ENCODE assay signal across 8 cellular contexts in genomic region chr1:153728305-153729066, GRCh38. TPM values are rescaled to one million over a fixed set of nuclear protein-coding genes. Genes with fewer than 3 reads are reported as not detected.
DNase-seq lines count a peak whose midpoint lies in the region; ATAC-seq and TF ChIP-seq lines count a peak whose summit lies in the region.

No MANE protein-coding gene starts in this region.

- peak overlapping the region; percentile 96 to 100 for H3K9ac ChIP-seq in colonic mucosa (ENCODE audit: low read depth in 2 of 2, low read length in 2 of 2)

- DNase-seq in EL (peak; percentile 52), MG63 (peak; percentile 57), WERI-Rb-1 (peak; percentile 81), colonic mucosa (peak; percentile 41), right lobe of liver (peak; percentile 41 to 62 (median 50))
- peak in 2 of 3 donors; percentile 5 to 28 for DNase-seq in stimulated activated CD4-positive, alpha-beta T cell treated with anti-CD3 and anti-CD28 coated beads, TNF-alpha, amount 100 ng/mL, for 1 hour (ENCODE audit: low read depth in 3 of 3, low spot score in 1 of 3)

- peaks cover 19% of the 10 kb centered on the region for H3K36me3 ChIP-seq in MG63
- peaks cover 14% of the 10 kb centered on the region for H3K36me3 ChIP-seq in WERI-Rb-1
- H3K36me3 ChIP-seq in colonic mucosa: no peaks in the 10 kb centered on the region
- H3K36me3 ChIP-seq in right lobe of liver: no peaks in the 10 kb centered on the region

- intact Hi-C loops in colonic mucosa (cut with DNase I): no loop called here
- intact Hi-C loops in right lobe of liver (cut with DNase I): no loop called here

- H3K4me3 ChIP-seq in MG63: peak overlapping the region; percentile 98
- peak overlapping the region; percentile 92 for H3K4me3 ChIP-seq in WERI-Rb-1 (ENCODE audit: low read depth, low read length)
- peak overlapping the region; percentile 81 for H3K4me3 ChIP-seq in colonic mucosa
- H3K4me3 ChIP-seq in right lobe of liver: peak overlapping the region; percentile 75 to 87 (median 80)

- H3K4me1 ChIP-seq in colonic mucosa: peaks cover 3% of the 10 kb centered on the region
- peaks cover 0 to 17% (median 2%) of the 10 kb centered on the region in 4 donors for H3K4me1 ChIP-seq in right lobe of liver

- no peaks in the 10 kb centered on the region for H3K9me3 ChIP-seq in MG63
- H3K9me3 ChIP-seq in WERI-Rb-1 (ENCODE audit: severe bottlenecking): no peaks in the 10 kb centered on the region
- no peaks in the 10 kb centered on the region for H3K9me3 ChIP-seq in colonic mucosa
- H3K9me3 ChIP-seq in right lobe of liver: no peaks in the 10 kb centered on the region

- H3K27me3 ChIP-seq in MG63 (no peaks in the 10 kb centered on the region), WERI-Rb-1 (ENCODE audit: insufficient read depth, low read depth, severe bottlenecking) (no peaks in the 10 kb centered on the region), colonic mucosa (no peaks in the 10 kb centered on the region), right lobe of liver (no peaks in the 10 kb centered on the region)

- ATAC-seq in right lobe of liver (peak in 3 of 4 donors; percentile 6 to 22 (median 20)), HG03196 (IDR thresholded peaks at IDR 0.05; ENCODE audit: unreplicated experiment) (no peak), HG03039 (IDR thresholded peaks at IDR 0.05; ENCODE audit: unreplicated experiment) (no peak)

- H3K27ac ChIP-seq in WERI-Rb-1 (peak overlapping the region; percentile 93), colonic mucosa (peak overlapping the region; percentile 96), right lobe of liver (peak overlapping the region; percentile 93 to 98 (median 95))

- TF ChIP-seq POLR2A in right lobe of liver (IDR thresholded peaks at IDR 0.05): no peak

- no peak for TF ChIP-seq CTCF in WERI-Rb-1 (IDR thresholded peaks at IDR 0.05; ENCODE audit: low read depth, low read length)
- TF ChIP-seq CTCF in colonic mucosa (IDR thresholded peaks at IDR 0.05): no peak
- no peak for TF ChIP-seq CTCF in right lobe of liver (IDR thresholded peaks at IDR 0.05)

- WGBS in right lobe of liver (ENCODE audit: insufficient coverage, low coverage, low lambda C conversion rate, missing lambda C conversion rate): 0% methylated on average over 18 of the region's 19 CpGs

RNA-seq across cellular contexts. Expression of gene INTS3, which starts 0.6 kb away (rescaled TPM):
- 22.4 and 29.4 TPM in 2 replicates for total RNA-seq in MG63 (2014; rRNA removed; shearing (Covaris generic); ENCODE audit: low replicate concordance)
- 10 to 100 TPM; 25.5 to 53.1 TPM for total RNA-seq in colonic mucosa
- total RNA-seq in right lobe of liver: 10 to 100 TPM; 16.5 to 29.1 (median 22.6) TPM

RNA-seq across cellular contexts. Expression of gene SLC27A3, which starts 46.7 kb away (rescaled TPM):
- total RNA-seq in MG63 (2014; rRNA removed; shearing (Covaris generic); ENCODE audit: low replicate concordance): 1.3 and 3.3 TPM in 2 replicates
- total RNA-seq in colonic mucosa (10 to 100 TPM; 24.1 to 27.9 TPM), right lobe of liver (10 to 100 TPM; 25.4 to 50.4 (median 36.9) TPM)

RNA-seq across cellular contexts. Expression of gene NPR1, which starts 50.0 kb away (rescaled TPM):
- 0.33 TPM in 1 of 2 replicates, not detected in the other for total RNA-seq in MG63 (2014; rRNA removed; shearing (Covaris generic); ENCODE audit: low replicate concordance)
- 1 to 10 TPM; 2.3 to 3.6 TPM for total RNA-seq in colonic mucosa
- total RNA-seq in right lobe of liver: 10 to 100 TPM in 1 of 6 experiments, 1 to 10 TPM in 5; 5.0 to 14.4 (median 5.7) TPM

RNA-seq across cellular contexts. Expression of gene ILF2, which starts 57.7 kb away (rescaled TPM):
- total RNA-seq in MG63 (2014; rRNA removed; shearing (Covaris generic); ENCODE audit: low replicate concordance): 305 and 372 TPM in 2 replicates
- 100 to 1,000 TPM; 105 to 171 TPM for total RNA-seq in colonic mucosa
- 10 to 100 TPM; 30.2 to 55.9 (median 38.7) TPM for total RNA-seq in right lobe of liver

Comparison
In these comparisons a context has a peak if more than half of its experiments do, and no peak if none do; other contexts are left out.
1. DNase-seq: peak in every context shown above with its lines; median percentile 81 in WERI-Rb-1; 57 in MG63; 52 in EL; 50 in right lobe of liver; 41 in colonic mucosa; 16 in stimulated activated CD4-positive, alpha-beta T cell treated with anti-CD3 and anti-CD28 coated beads, TNF-alpha, amount 100 ng/mL, for 1 hour.
2. ATAC-seq: peak in right lobe of liver (3 of 4); none in HG03196 (single experiment) and HG03039 (single experiment).
3. Peak in every context shown above with its lines, with median percentiles within 50 percentile points of each other: H3K4me3 ChIP-seq and H3K27ac ChIP-seq.